In the genomic region with DNA sequence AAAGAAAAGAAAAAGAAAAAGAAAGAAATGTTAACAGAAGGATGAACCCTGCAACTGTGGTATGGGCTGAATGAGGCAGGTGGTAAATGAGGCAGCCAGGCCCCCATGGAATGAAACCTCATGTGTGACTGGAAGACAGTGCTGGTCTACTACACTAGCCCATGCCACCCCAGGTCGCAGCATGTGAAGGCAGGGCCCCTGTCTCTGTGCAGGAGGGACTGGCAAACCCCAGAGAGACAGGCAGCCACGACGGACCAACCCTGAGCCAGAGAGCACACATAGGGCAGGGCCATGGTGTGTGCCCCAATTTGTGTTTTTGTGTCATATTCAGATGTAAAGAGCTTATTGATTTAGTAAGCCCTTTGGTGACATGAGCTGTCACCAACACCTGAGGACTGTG, we compare ENCODE assay signal across 1 cellular context.
TF ChIP-seq lines count a peak whose summit lies in the region.

No MANE protein-coding gene starts in this region.

TF ChIP-seq in GM12878, 131 proteins besides CTCF, POLR2A, EP300 and RAD21 (continued from another document):
- TF ChIP-seq, protein P1, sequence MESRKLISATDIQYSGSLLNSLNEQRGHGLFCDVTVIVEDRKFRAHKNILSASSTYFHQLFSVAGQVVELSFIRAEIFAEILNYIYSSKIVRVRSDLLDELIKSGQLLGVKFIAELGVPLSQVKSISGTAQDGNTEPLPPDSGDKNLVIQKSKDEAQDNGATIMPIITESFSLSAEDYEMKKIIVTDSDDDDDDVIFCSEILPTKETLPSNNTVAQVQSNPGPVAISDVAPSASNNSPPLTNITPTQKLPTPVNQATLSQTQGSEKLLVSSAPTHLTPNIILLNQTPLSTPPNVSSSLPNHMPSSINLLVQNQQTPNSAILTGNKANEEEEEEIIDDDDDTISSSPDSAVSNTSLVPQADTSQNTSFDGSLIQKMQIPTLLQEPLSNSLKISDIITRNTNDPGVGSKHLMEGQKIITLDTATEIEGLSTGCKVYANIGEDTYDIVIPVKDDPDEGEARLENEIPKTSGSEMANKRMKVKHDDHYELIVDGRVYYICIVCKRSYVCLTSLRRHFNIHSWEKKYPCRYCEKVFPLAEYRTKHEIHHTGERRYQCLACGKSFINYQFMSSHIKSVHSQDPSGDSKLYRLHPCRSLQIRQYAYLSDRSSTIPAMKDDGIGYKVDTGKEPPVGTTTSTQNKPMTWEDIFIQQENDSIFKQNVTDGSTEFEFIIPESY (IDR thresholded peaks at IDR 0.05): no peak
- TF ChIP-seq ATF2 (IDR thresholded peaks at IDR 0.05; ENCODE audit: low read length) (no peak), ZNF24 (IDR thresholded peaks at IDR 0.05) (no peak), HDAC2 (IDR thresholded peaks at IDR 0.05) (no peak), TCF7 (IDR thresholded peaks at IDR 0.05; ENCODE audit: borderline replicate concordance) (no peak), ZNF217 (IDR thresholded peaks at IDR 0.05) (no peak)
